1 cellular context compared by ENCODE assay signal in the genomic region with DNA sequence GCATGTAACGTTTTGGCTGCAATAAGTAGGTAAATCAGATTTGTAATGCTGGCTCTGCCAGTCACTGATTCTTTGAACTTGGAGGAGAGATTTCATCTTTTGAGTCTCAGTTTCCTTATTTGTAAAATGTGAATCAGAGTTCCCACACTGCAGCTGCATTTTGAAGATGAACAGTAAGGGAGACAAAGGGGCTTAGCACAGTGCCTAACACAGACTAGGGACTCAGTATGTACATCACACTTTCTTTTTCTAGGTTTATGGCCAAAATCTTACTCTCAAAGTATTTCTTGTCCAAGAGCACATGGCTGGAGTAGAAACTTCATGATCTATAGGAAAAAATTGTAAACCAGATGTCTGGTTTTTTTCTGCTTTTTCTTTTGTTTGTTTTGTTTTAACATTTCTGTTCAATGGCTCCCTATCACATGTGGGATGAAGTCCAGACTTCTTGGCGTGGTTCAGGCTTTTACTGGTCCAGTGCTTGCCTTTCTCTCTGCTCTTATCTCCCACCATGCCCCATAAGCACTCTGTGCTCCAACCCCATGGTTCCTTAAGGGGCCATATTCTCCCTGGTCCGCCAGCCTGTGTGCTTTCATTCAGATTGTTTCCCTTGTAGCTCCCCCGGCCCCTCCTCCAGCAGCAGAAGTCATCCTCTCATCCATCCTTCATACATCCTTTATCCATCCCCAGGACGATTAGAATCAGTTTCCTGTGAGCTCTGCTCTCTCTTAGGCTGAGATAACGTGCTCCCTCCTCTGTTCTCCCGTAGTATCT.
TF ChIP-seq lines count a peak whose summit lies in the region.

No MANE protein-coding gene starts in this region.

TF ChIP-seq in SK-N-SH treated with all-trans-retinoic acid at 6 μM for 48 hours, 23 proteins besides CTCF, POLR2A, EP300 and RAD21 (continued from another document):
- TF ChIP-seq CREB5 (CRISPR knock-in tag; IDR thresholded peaks at IDR 0.05; ENCODE audit: low read depth) (no peak), ESRRG (CRISPR knock-in tag; IDR thresholded peaks at IDR 0.05) (no peak), TCF4 (CRISPR knock-in tag; IDR thresholded peaks at IDR 0.05; ENCODE audit: borderline replicate concordance) (peak; percentile 20; the same call in 1 of the 2 replicates), ISL1 (CRISPR knock-in tag; IDR thresholded peaks at IDR 0.05) (no peak), PATZ1 (CRISPR knock-in tag; IDR thresholded peaks at IDR 0.05; ENCODE audit: borderline replicate concordance) (no peak), ZNF565 (CRISPR knock-in tag; conservative IDR thresholded peaks at IDR 0.05; ENCODE audit: low read depth) (0 out of 2 replicates have a peak, but pooled peaks have one; percentile 28), ZNF8 (CRISPR knock-in tag; IDR thresholded peaks at IDR 0.05) (no peak), ZNF70 (CRISPR knock-in tag; IDR thresholded peaks at IDR 0.05) (peak; percentile 98), SNAI2 (CRISPR knock-in tag; IDR thresholded peaks at IDR 0.05) (no peak), CSDC2 (CRISPR knock-in tag; IDR thresholded peaks at IDR 0.05) (no peak), ZFP3 (CRISPR knock-in tag; IDR thresholded peaks at IDR 0.05) (no peak)
